8 cellular contexts compared by ENCODE assay signal in the genomic region with DNA sequence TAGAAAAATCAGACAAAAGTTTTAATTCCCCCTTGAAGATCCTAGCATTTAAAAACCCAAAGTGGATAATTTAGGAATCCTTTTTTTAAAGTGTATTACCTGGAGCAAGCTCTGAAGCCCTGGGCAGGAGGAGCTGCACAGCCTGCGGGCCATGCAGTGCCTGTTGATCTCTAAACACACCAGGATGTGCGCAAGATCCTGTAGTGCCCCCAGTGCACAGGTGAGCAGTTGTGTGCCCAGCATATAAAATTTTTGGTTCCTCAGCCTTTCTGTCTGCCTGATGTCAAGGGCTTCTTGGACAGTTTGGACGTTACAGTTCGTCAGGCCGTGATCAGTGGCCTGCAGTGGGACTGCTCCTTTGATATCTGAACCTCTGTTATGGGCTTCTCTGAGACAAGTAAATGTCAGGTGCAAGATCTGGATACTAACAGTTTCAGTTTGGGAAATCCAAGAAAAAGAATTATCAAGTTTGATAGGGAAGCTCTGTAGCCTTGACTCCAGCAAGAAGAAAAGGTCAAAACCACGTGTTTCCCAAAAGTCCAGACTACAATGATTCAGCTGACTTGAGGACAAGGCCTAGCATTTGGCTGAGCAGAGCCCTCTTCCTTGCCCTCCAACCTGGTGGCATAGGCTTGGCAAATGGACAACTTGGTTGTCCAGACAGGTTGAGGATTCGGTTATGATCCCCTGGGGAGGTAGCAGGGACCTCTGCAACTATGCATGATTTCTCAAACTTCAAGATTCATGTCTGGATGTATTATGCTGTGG. TPM values are rescaled to one million over a fixed set of nuclear protein-coding genes. Genes with fewer than 3 reads are reported as not detected.
DNase-seq lines count a peak whose midpoint lies in the region; ATAC-seq and TF ChIP-seq lines count a peak whose summit lies in the region.

No MANE protein-coding gene starts in this region.

- intact Hi-C loops in ovary (cut with DNase I) (no loop called here), sciatic nerve (cut with DNase I) (no loop called here)

- TF ChIP-seq POLR2A in ovary (IDR thresholded peaks at IDR 0.05), result no peak

- H3K9me3 ChIP-seq in ovary, result no peaks in the 10 kb centered on the region

- peaks cover 50% of the 10 kb centered on the region for H3K79me2 ChIP-seq in ACC112 (ENCODE audit: control insufficient read depth, insufficient read depth, low read length, unreplicated experiment)

- ATAC-seq in GM18909 (IDR thresholded peaks at IDR 0.05; ENCODE audit: poor library complexity, unreplicated experiment) (peak; percentile 33), sciatic nerve (no peak)

- peaks cover 25% of the 10 kb centered on the region for H3K36me3 ChIP-seq in ACC112 (ENCODE audit: insufficient read depth, low read length)
- H3K36me3 ChIP-seq in ovary, result no peaks in the 10 kb centered on the region

- peak overlapping the region; percentile 86; the same call in 1 of the 2 replicates for H3K27ac ChIP-seq in ACC112 (ENCODE audit: low read depth, low read length)
- H3K27ac ChIP-seq in ovary, result peak overlapping the region; percentile 63 to 90

- H3K27me3 ChIP-seq in ACC112 (ENCODE audit: insufficient read depth, low read length) (no peaks in the 10 kb centered on the region), ovary (no peaks in the 10 kb centered on the region)

- peak overlapping the region; percentile 94 for H3K4me3 ChIP-seq in ACC112 (ENCODE audit: low read depth, low read length)
- H3K4me3 ChIP-seq in fibroblast of pulmonary artery (replicated peaks; ENCODE audit: low read depth, low read length), result peak overlapping the region; percentile 92
- H3K4me3 ChIP-seq in ovary, result peak overlapping the region; percentile 87

- TF ChIP-seq CTCF in fibroblast of pulmonary artery (IDR thresholded peaks at IDR 0.05; ENCODE audit: low read length, missing control alignments), result no peak
- TF ChIP-seq CTCF in ovary (IDR thresholded peaks at IDR 0.05), result no peak

- no peak for TF ChIP-seq EP300 in ovary (IDR thresholded peaks at IDR 0.05)

- no peak overlapping the region for H2AFZ ChIP-seq in ACC112 (ENCODE audit: low read length, unreplicated experiment)

- WGBS in ovary, 3 donors, result 37 to 46% (median 42%) methylated on average over 7 of the region's 7 CpGs

- DNase-seq in HuH-7.5 (ENCODE audit: low spot score), result peak; percentile 11
- peak; percentile 64 for DNase-seq in activated CD8-positive, alpha-beta memory T cell treated with anti-CD3 and anti-CD28 coated beads, Interleukin-2, amount 50 U/mL, for 48 hours
- no peak for DNase-seq in fibroblast of pulmonary artery (ENCODE audit: low read depth)
- DNase-seq in ovary, result no peak
- DNase-seq in hepatic stellate cell (ENCODE audit: low spot score), result no peak
- DNase-seq in sciatic nerve (ENCODE audit: low spot score), result no peak

- H3K4me1 ChIP-seq in ACC112 (ENCODE audit: control insufficient read depth, insufficient read depth, low read length, unreplicated experiment) (peaks cover 33% of the 10 kb centered on the region), ovary (ENCODE audit: insufficient read depth) (peaks cover 16% of the 10 kb centered on the region)

RNA-seq across cellular contexts. Expression of a gene that starts 1.0 kb away (rescaled TPM):
- 10 to 100 TPM; 20.0 to 45.7 (median 37.9) TPM for total RNA-seq in ovary
- 10 to 100 TPM; 19.7 to 43.5 TPM for polyA plus RNA-seq in ovary
- total RNA-seq in sciatic nerve, result 22.7 TPM

Comparison
In these comparisons a context has a peak if more than half of its experiments do, and no peak if none do; other contexts are left out.
1. DNase-seq: peak in HuH-7.5 (single experiment) and activated CD8-positive, alpha-beta memory T cell treated with anti-CD3 and anti-CD28 coated beads, Interleukin-2, amount 50 U/mL, for 48 hours (single experiment); none in fibroblast of pulmonary artery (single experiment), ovary (0 of 5), hepatic stellate cell (single experiment) and sciatic nerve (single experiment).
2. Peak in every context shown above with its lines, with median percentiles within 50 percentile points of each other: H3K4me3 ChIP-seq.